ENCODE assay signal across 1 cellular context in genomic region chr3:24348348-24348747, GRCh38.
TF ChIP-seq lines count a peak whose summit lies in the region.

No MANE protein-coding gene starts in this region.

TF ChIP-seq in K562, 482 proteins besides CTCF, POLR2A, EP300 and RAD21 (continued from another document):
- TF ChIP-seq MXD1 (CRISPR knock-in tag; IDR thresholded peaks at IDR 0.05; ENCODE audit: borderline replicate concordance, poor library complexity, severe bottlenecking): no peak
- TF ChIP-seq ZNF23 (CRISPR knock-in tag; IDR thresholded peaks at IDR 0.05): no peak
- peak; percentile 65; the same call in 1 of the 2 replicates for TF ChIP-seq CHAMP1 (IDR thresholded peaks at IDR 0.05)
- no peak for TF ChIP-seq ZNF146 (CRISPR knock-in tag; IDR thresholded peaks at IDR 0.05; ENCODE audit: unreplicated experiment)
- TF ChIP-seq MYBL2 (IDR thresholded peaks at IDR 0.05; ENCODE audit: low read depth): peak; percentile 28; the same call in 1 of the 2 replicates
- no peak for TF ChIP-seq MYBL2 (CRISPR knock-in tag; IDR thresholded peaks at IDR 0.05; ENCODE audit: borderline replicate concordance)
- TF ChIP-seq PCBP1 (IDR thresholded peaks at IDR 0.05; ENCODE audit: low read depth, low read length, poor library complexity, severe bottlenecking): no peak
- 0 out of 2 replicates have a peak, but pooled peaks have one; percentile 28 for TF ChIP-seq DMBX1 (CRISPR knock-in tag; IDR thresholded peaks at IDR 0.05; ENCODE audit: borderline replicate concordance)
- peak; percentile 47; the same call in 1 of the 2 replicates for TF ChIP-seq ZNF592 (IDR thresholded peaks at IDR 0.05)
- TF ChIP-seq ZNF175 (CRISPR knock-in tag; IDR thresholded peaks at IDR 0.05; ENCODE audit: low read depth): no peak
- TF ChIP-seq ZBED1 (IDR thresholded peaks at IDR 0.05): no peak
- TF ChIP-seq U2AF1 (optimal IDR thresholded peaks at IDR 0.05; ENCODE audit: low read depth, low read length): no peak
- TF ChIP-seq ZNF384 (IDR thresholded peaks at IDR 0.05; ENCODE audit: low read depth, low read length): no peak
- peak; percentile 99 for TF ChIP-seq WHSC1 (IDR thresholded peaks at IDR 0.05; ENCODE audit: low read length)
